In the genomic region with DNA sequence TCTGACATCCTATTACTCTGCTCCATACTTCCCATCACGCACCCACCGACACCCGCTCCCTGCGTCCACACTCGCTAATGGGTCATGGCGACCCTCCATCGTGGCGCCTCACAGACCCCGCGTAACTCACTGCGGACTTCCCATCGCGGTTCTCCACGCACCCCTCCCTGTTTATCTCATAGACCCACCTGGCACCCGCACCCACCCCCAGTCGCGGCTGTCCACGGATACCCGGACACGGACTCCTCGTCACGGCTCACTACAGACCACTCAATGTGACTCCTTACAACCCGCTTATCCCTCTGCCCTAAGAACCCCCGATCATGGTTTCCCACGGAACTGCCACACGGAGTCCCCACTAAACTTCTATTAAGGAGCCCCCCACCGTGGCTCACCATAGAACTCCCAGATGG, we compare ENCODE assay signal across 8 cellular contexts. TPM values are rescaled to one million over a fixed set of nuclear protein-coding genes. Genes with fewer than 3 reads are reported as not detected.
DNase-seq lines count a peak whose midpoint lies in the region; ATAC-seq and TF ChIP-seq lines count a peak whose summit lies in the region.

No MANE protein-coding gene starts in this region.

- no peaks in the 10 kb centered on the region for H3K27me3 Mint-ChIP-seq in activated T-helper 1 cell treated with anti-CD3 and anti-CD28 coated beads, Interleukin-12 subunit alpha, Interleukin-12 subunit beta, Interleukin-2, Interleukin-4 antibody, amounts not matched to agents 30 ng/mL and 10 ng/mL and 1 ng/mL, durations not matched to agents 14 hours and 24 hours and 36 hours (ENCODE audit: insufficient read depth)

- peaks cover 31% of the 10 kb centered on the region for H3K4me1 Mint-ChIP-seq in activated T-helper 1 cell treated with anti-CD3 and anti-CD28 coated beads, Interleukin-12 subunit alpha, Interleukin-12 subunit beta, Interleukin-2, Interleukin-4 antibody, amounts not matched to agents 30 ng/mL and 10 ng/mL and 1 ng/mL, durations not matched to agents 14 hours and 24 hours and 36 hours (ENCODE audit: low read depth)

- 1% methylated on average over 27 of the region's 27 CpGs for WGBS in heart right ventricle, 2 donors
- WGBS in sigmoid colon, 2 donors: 1% methylated on average over 27 of the region's 27 CpGs

- peak overlapping the region; percentile 93 for H3K4me3 Mint-ChIP-seq in activated T-helper 1 cell treated with anti-CD3 and anti-CD28 coated beads, Interleukin-12 subunit alpha, Interleukin-12 subunit beta, Interleukin-2, Interleukin-4 antibody, amounts not matched to agents 30 ng/mL and 10 ng/mL and 1 ng/mL, durations not matched to agents 14 hours and 24 hours and 36 hours

- TF ChIP-seq CTCF in heart right ventricle (IDR thresholded peaks at IDR 0.05): no peak
- TF ChIP-seq CTCF in sigmoid colon (IDR thresholded peaks at IDR 0.05): no peak

- H3K4me1 ChIP-seq in heart right ventricle (peaks cover 0 to 27% (median 15%) of the 10 kb centered on the region in 9 donors), sigmoid colon (peaks cover 0 to 17% (median 14%) of the 10 kb centered on the region in 4 donors)

- peak overlapping the region; percentile 97 for H3K27ac Mint-ChIP-seq in activated T-helper 1 cell treated with anti-CD3 and anti-CD28 coated beads, Interleukin-12 subunit alpha, Interleukin-12 subunit beta, Interleukin-2, Interleukin-4 antibody, amounts not matched to agents 30 ng/mL and 10 ng/mL and 1 ng/mL, durations not matched to agents 14 hours and 24 hours and 36 hours

- DNase-seq in NCI-H748 (lab: John Stamatoyannopoulos, UW; ENCODE audit: unreplicated experiment) (peak; percentile 57), NCI-H748 treated with DMSO at 0.1 percent for 48 hours (lab: John Stamatoyannopoulos, UW) (no peak), heart right ventricle (peak in 1 of 2 donors; percentile 23), sigmoid colon (peak; percentile 78), NCI-H1436 (lab: John Stamatoyannopoulos, UW) (no peak), RPMI8226 (no peak)
- no peak for DNase-seq in activated T-helper 1 cell treated with anti-CD3 and anti-CD28 coated beads, Interleukin-12 subunit alpha, Interleukin-12 subunit beta, Interleukin-2, Interleukin-4 antibody, amounts not matched to agents 30 ng/mL and 10 ng/mL and 1 ng/mL, durations not matched to agents 14 hours and 24 hours and 36 hours (ENCODE audit: low spot score)
- no peak for DNase-seq in effector CD8-positive, alpha-beta T cell (lab: John Stamatoyannopoulos, UW)

- H3K27ac ChIP-seq in heart right ventricle (peak overlapping the region; percentile 61 to 91 (median 86)), sigmoid colon (peak overlapping the region; percentile 81 to 88 (median 86))

- H3K27me3 ChIP-seq in heart right ventricle: peaks cover 0 to 2% (median 0%) of the 10 kb centered on the region in 7 donors
- no peaks in the 10 kb centered on the region for H3K27me3 ChIP-seq in sigmoid colon

- H3K4me3 ChIP-seq in heart right ventricle: peak overlapping the region; percentile 60 to 94 (median 70)
- peak overlapping the region; percentile 68 to 85 (median 75) for H3K4me3 ChIP-seq in sigmoid colon

- intact Hi-C loops in activated T-helper 1 cell treated with anti-CD3 and anti-CD28 coated beads, Interleukin-12 subunit alpha, Interleukin-12 subunit beta, Interleukin-2, Interleukin-4 antibody, amounts not matched to agents 30 ng/mL and 10 ng/mL and 1 ng/mL, durations not matched to agents 14 hours and 24 hours and 36 hours (cut with micrococcal nuclease): loop anchor here (1.0 to 10.0 kb wide), 11 partner anchors 11 to 1342 kb away; a partner anchor contains a TSS
- intact Hi-C loops in heart right ventricle (cut with DNase I): loop anchor here in 5 of 10 donors (5.0 to 10.0 kb wide), 3 partner anchors 85 to 758 kb away; a partner anchor contains a TSS
- intact Hi-C loops in sigmoid colon (cut with DNase I): loop anchor here (5.0 to 10.0 kb wide), 4 partner anchors 365 to 1742 kb away; a partner anchor contains a TSS

- H3K36me3 Mint-ChIP-seq in activated T-helper 1 cell treated with anti-CD3 and anti-CD28 coated beads, Interleukin-12 subunit alpha, Interleukin-12 subunit beta, Interleukin-2, Interleukin-4 antibody, amounts not matched to agents 30 ng/mL and 10 ng/mL and 1 ng/mL, durations not matched to agents 14 hours and 24 hours and 36 hours (ENCODE audit: low read depth): peaks cover 44% of the 10 kb centered on the region

- ATAC-seq in heart right ventricle: peak in 7 of 8 donors; percentile 0 to 20 (median 12)

- H3K9me3 ChIP-seq in heart right ventricle (no peaks in the 10 kb centered on the region), sigmoid colon (no peaks in the 10 kb centered on the region)

- H3K9me3 Mint-ChIP-seq in activated T-helper 1 cell treated with anti-CD3 and anti-CD28 coated beads, Interleukin-12 subunit alpha, Interleukin-12 subunit beta, Interleukin-2, Interleukin-4 antibody, amounts not matched to agents 30 ng/mL and 10 ng/mL and 1 ng/mL, durations not matched to agents 14 hours and 24 hours and 36 hours: no peaks in the 10 kb centered on the region

- TF ChIP-seq POLR2A in sigmoid colon (IDR thresholded peaks at IDR 0.05): no peak

- no peak for TF ChIP-seq EP300 in sigmoid colon (IDR thresholded peaks at IDR 0.05)

- H3K36me3 ChIP-seq in heart right ventricle: peaks cover 0 to 41% (median 8%) of the 10 kb centered on the region in 9 donors
- H3K36me3 ChIP-seq in sigmoid colon: peaks cover 0 to 38% (median 8%) of the 10 kb centered on the region in 4 donors

RNA-seq across cellular contexts. Expression of a gene that starts 0.5 kb away (rescaled TPM):
- total RNA-seq in activated T-helper 1 cell treated with anti-CD3 and anti-CD28 coated beads, Interleukin-12 subunit alpha, Interleukin-12 subunit beta, Interleukin-2, Interleukin-4 antibody, amounts not matched to agents 30 ng/mL and 10 ng/mL and 1 ng/mL, durations not matched to agents 14 hours and 24 hours and 36 hours: 114 and 117 TPM in 2 replicates
- total RNA-seq in heart right ventricle (10 to 100 TPM; 22.1 to 49.6 (median 26.3) TPM), sigmoid colon (10 to 100 TPM; 34.2 to 58.9 (median 51.1) TPM)
- polyA plus RNA-seq in heart right ventricle (10 to 100 TPM; 37.5 to 66.6 TPM), sigmoid colon (10 to 100 TPM; 27.0 to 83.2 (median 43.2) TPM)

RNA-seq across cellular contexts. Expression of a gene that starts 5.7 kb away (rescaled TPM):
- 94.8 and 95.2 TPM in 2 replicates for total RNA-seq in activated T-helper 1 cell treated with anti-CD3 and anti-CD28 coated beads, Interleukin-12 subunit alpha, Interleukin-12 subunit beta, Interleukin-2, Interleukin-4 antibody, amounts not matched to agents 30 ng/mL and 10 ng/mL and 1 ng/mL, durations not matched to agents 14 hours and 24 hours and 36 hours
- 10 to 100 TPM; 39.2 to 59.0 (median 45.8) TPM for total RNA-seq in heart right ventricle
- polyA plus RNA-seq in heart right ventricle: 10 to 100 TPM; 29.5 to 39.0 TPM
- total RNA-seq in sigmoid colon: 10 to 100 TPM; 58.9 to 93.6 (median 75.5) TPM
- polyA plus RNA-seq in sigmoid colon: 10 to 100 TPM; 25.9 to 45.8 (median 33.0) TPM

RNA-seq across cellular contexts. Expression of a gene that starts 20.7 kb away (rescaled TPM):
- 0.31 and 0.34 TPM in 2 replicates for total RNA-seq in activated T-helper 1 cell treated with anti-CD3 and anti-CD28 coated beads, Interleukin-12 subunit alpha, Interleukin-12 subunit beta, Interleukin-2, Interleukin-4 antibody, amounts not matched to agents 30 ng/mL and 10 ng/mL and 1 ng/mL, durations not matched to agents 14 hours and 24 hours and 36 hours
- total RNA-seq in heart right ventricle: under 1 TPM in 6 of 10 donors, not detected in 4; 0.15 to 0.25 (median 0.18) TPM
- polyA plus RNA-seq in heart right ventricle: under 1 TPM; 0.09 to 0.44 TPM
- under 1 TPM in 1 of 4 donors, not detected in 3; 0.27 TPM for total RNA-seq in sigmoid colon
- under 1 TPM in 2 of 3 donors, not detected in 1; 0.23 to 0.46 TPM for polyA plus RNA-seq in sigmoid colon

Comparison
In these comparisons a context has a peak if more than half of its experiments do, and no peak if none do; other contexts are left out.
1. DNase-seq: peak in NCI-H748 (single experiment) and sigmoid colon (single experiment); none in NCI-H748 treated with DMSO at 0.1 percent for 48 hours (single experiment), activated T-helper 1 cell treated with anti-CD3 and anti-CD28 coated beads, Interleukin-12 subunit alpha, Interleukin-12 subunit beta, Interleukin-2, Interleukin-4 antibody, amounts not matched to agents 30 ng/mL and 10 ng/mL and 1 ng/mL, durations not matched to agents 14 hours and 24 hours and 36 hours (single experiment), effector CD8-positive, alpha-beta T cell (single experiment), NCI-H1436 (single experiment) and RPMI8226 (single experiment).